8 cellular contexts compared by ENCODE assay signal in genomic region chr19:10194500-10195198, GRCh38. TPM values are rescaled to one million over a fixed set of nuclear protein-coding genes. Genes with fewer than 3 reads are reported as not detected.
DNase-seq lines count a peak whose midpoint lies in the region; ATAC-seq and TF ChIP-seq lines count a peak whose summit lies in the region.

TSS of gene DNMT1 (minus strand) at chr19:10194953. CDS start at chr19:10194899, 54 bp downstream.

- H3K9me2 ChIP-seq in SU-DHL-6 (replicated peaks; ENCODE audit: insufficient read depth, low read length) = no peaks in the 10 kb centered on the region

- peak within 1 kb of the TSS; percentile 60 for H2AFZ ChIP-seq in SU-DHL-6 (ENCODE audit: low read depth, low read length, severe bottlenecking)

- peaks cover 15% of the 10 kb centered on the region for H3K36me3 Mint-ChIP-seq in activated naive CD8-positive, alpha-beta T cell treated with anti-CD3 and anti-CD28 coated beads, Interleukin-2, amount 10 ng/mL, durations not matched to agents 7 days and 5 days

- H3K4me2 ChIP-seq in SU-DHL-6 (ENCODE audit: low read depth, low read length, poor library complexity, severe bottlenecking) = peak within 1 kb of the TSS; percentile 100

- DNase-seq in GM10248 (ENCODE audit: extremely low spot score) (peak; percentile 100), NCI-H1417 (lab: John Stamatoyannopoulos, UW) (peak; percentile 90 to 99 (median 98)), Right ventricle myocardium inferior (ENCODE audit: missing footprints) (peak; percentile 96), ovary (peak; percentile 94 to 97 (median 97))
- DNase-seq in activated naive CD8-positive, alpha-beta T cell treated with anti-CD3 and anti-CD28 coated beads, Interleukin-2, amount 10 ng/mL, durations not matched to agents 7 days and 5 days = peak; percentile 97

- peak; percentile 69 for TF ChIP-seq POLR2A in ovary (IDR thresholded peaks at IDR 0.05)

- peaks cover 3% of the 10 kb centered on the region; the same call in 1 of the 2 replicates for H4K20me1 ChIP-seq in SU-DHL-6 (ENCODE audit: low read depth, low read length)

- peaks cover 4% of the 10 kb centered on the region for H3K4me1 ChIP-seq in ovary (ENCODE audit: insufficient read depth)
- peaks cover 8% of the 10 kb centered on the region for H3K4me1 ChIP-seq in thymus (ENCODE audit: control insufficient read depth, insufficient read depth, low read length)

- peaks cover 59% of the 10 kb centered on the region for H3K79me2 ChIP-seq in SU-DHL-6 (ENCODE audit: insufficient read depth, low read length)

- H3K27ac ChIP-seq in SU-DHL-6 (ENCODE audit: low read depth, low read length) = peak within 1 kb of the TSS; percentile 85
- peak within 1 kb of the TSS; percentile 48 to 69 for H3K27ac ChIP-seq in ovary
- peak within 1 kb of the TSS; percentile 86 for H3K27ac ChIP-seq in thymus (ENCODE audit: low read depth)

- WGBS in ovary, 3 donors = 0 to 1% (median 0%) methylated on average over 38 to 71 of the region's 71 CpGs
- under 1% methylated on average over 71 of the region's 71 CpGs for WGBS in thymus

- CTCF ChIA-PET in GM10248 (lab: Yijun Ruan, JAX) = interaction anchor here (0.8 to 2.8 kb wide), 5 partner anchors 32 to 194 kb away, joined by 3 to 9 read pairs (median 6); partner anchors contain the start of gene MRPL4

- no peaks in the 10 kb centered on the region for H3K27me3 ChIP-seq in SU-DHL-6 (ENCODE audit: low read length)
- H3K27me3 ChIP-seq in ovary = no peaks in the 10 kb centered on the region
- H3K27me3 ChIP-seq in thymus (ENCODE audit: control insufficient read depth, insufficient read depth) = no peaks in the 10 kb centered on the region

- peak within 1 kb of the TSS; percentile 93 for H3K9ac ChIP-seq in SU-DHL-6 (ENCODE audit: low read length)

- H3K27me3 Mint-ChIP-seq in activated naive CD8-positive, alpha-beta T cell treated with anti-CD3 and anti-CD28 coated beads, Interleukin-2, amount 10 ng/mL, durations not matched to agents 7 days and 5 days = no peaks in the 10 kb centered on the region

- POLR2A ChIA-PET in GM10248 (lab: Yijun Ruan, JAX) = interaction anchor here (0.6 kb wide), 2 partner anchors 25 to 28 kb away, joined by 4 to 7 read pairs; no protein-coding TSS in a partner anchor
- POLR2A ChIA-PET in activated naive CD8-positive, alpha-beta T cell treated with anti-CD3 and anti-CD28 coated beads, Interleukin-2, amount 10 ng/mL, durations not matched to agents 7 days and 5 days (lab: Charles Lee) = interaction anchor here (0.6 to 2.3 kb wide), 15 partner anchors 16 to 309 kb away, joined by 3 to 11 read pairs (median 4); partner anchors contain the start of genes MRPL4, P2RY11, PPAN and S1PR2

- H3K4me3 ChIP-seq in SU-DHL-6 (ENCODE audit: insufficient read depth, low read length, poor library complexity, severe bottlenecking) = peak within 1 kb of the TSS; percentile 68
- H3K4me3 ChIP-seq in ovary = peak within 1 kb of the TSS; percentile 68
- peak within 1 kb of the TSS; percentile 79 for H3K4me3 ChIP-seq in thymus (ENCODE audit: low read length)

- peak; percentile 69 for ATAC-seq in HG02623 (IDR thresholded peaks at IDR 0.05; ENCODE audit: unreplicated experiment)
- peak; percentile 97 for ATAC-seq in activated naive CD8-positive, alpha-beta T cell treated with anti-CD3 and anti-CD28 coated beads, Interleukin-2, amount 10 ng/mL, durations not matched to agents 7 days and 5 days (ENCODE audit: low read depth)
- peak; percentile 97 for ATAC-seq in Right ventricle myocardium inferior

- peak within 1 kb of the TSS; percentile 94 for H3K27ac Mint-ChIP-seq in activated naive CD8-positive, alpha-beta T cell treated with anti-CD3 and anti-CD28 coated beads, Interleukin-2, amount 10 ng/mL, durations not matched to agents 7 days and 5 days

- peak within 1 kb of the TSS; percentile 95 for H3K4me3 Mint-ChIP-seq in activated naive CD8-positive, alpha-beta T cell treated with anti-CD3 and anti-CD28 coated beads, Interleukin-2, amount 10 ng/mL, durations not matched to agents 7 days and 5 days

- peaks cover 32% of the 10 kb centered on the region for H3K4me1 Mint-ChIP-seq in activated naive CD8-positive, alpha-beta T cell treated with anti-CD3 and anti-CD28 coated beads, Interleukin-2, amount 10 ng/mL, durations not matched to agents 7 days and 5 days

- H3K9me3 ChIP-seq in SU-DHL-6 (ENCODE audit: insufficient read depth, low read length) = no peaks in the 10 kb centered on the region
- H3K9me3 ChIP-seq in ovary = no peaks in the 10 kb centered on the region
- H3K9me3 ChIP-seq in thymus (ENCODE audit: control insufficient read depth) = no peaks in the 10 kb centered on the region

- peaks cover 30% of the 10 kb centered on the region for H3F3A ChIP-seq in SU-DHL-6 (ENCODE audit: insufficient read depth)

- H3K9me3 Mint-ChIP-seq in activated naive CD8-positive, alpha-beta T cell treated with anti-CD3 and anti-CD28 coated beads, Interleukin-2, amount 10 ng/mL, durations not matched to agents 7 days and 5 days = no peaks in the 10 kb centered on the region

- TF ChIP-seq EP300 in ovary (IDR thresholded peaks at IDR 0.05) = no peak

- TF ChIP-seq CTCF in GM10248 (IDR thresholded peaks at IDR 0.05; ENCODE audit: control extremely low read depth, extremely low read depth, low read depth, missing control alignments) (no peak), SU-DHL-6 (IDR thresholded peaks at IDR 0.05; ENCODE audit: insufficient read depth, low read length, poor library complexity, severe bottlenecking) (no peak), ovary (IDR thresholded peaks at IDR 0.05) (no peak)

- intact Hi-C loops in Right ventricle myocardium inferior (cut with DNase I) = loop anchor here (2.0 to 5.0 kb wide), 2 partner anchors 43 to 56 kb away; no protein-coding TSS in a partner anchor
- intact Hi-C loops in ovary (cut with DNase I) = loop anchor here in 1 of 4 donors (10.0 kb wide), 1 partner anchor 60 kb away; the partner anchor contains the start of gene MRPL4

- peaks cover 16% of the 10 kb centered on the region for H3K36me3 ChIP-seq in SU-DHL-6 (ENCODE audit: low read length)
- no peaks in the 10 kb centered on the region for H3K36me3 ChIP-seq in ovary
- H3K36me3 ChIP-seq in thymus (ENCODE audit: control insufficient read depth, insufficient read depth) = peaks cover 16% of the 10 kb centered on the region

RNA-seq across cellular contexts. Expression of gene DNMT1, which starts in this region (rescaled TPM):
- 100 to 1,000 TPM; 347 to 384 TPM for total RNA-seq in activated naive CD8-positive, alpha-beta T cell treated with anti-CD3 and anti-CD28 coated beads, Interleukin-2, amount 10 ng/mL, durations not matched to agents 7 days and 5 days
- total RNA-seq in Right ventricle myocardium inferior = 26.0 TPM
- 10 to 100 TPM; 28.1 to 74.2 (median 41.8) TPM for total RNA-seq in ovary
- polyA plus RNA-seq in ovary = 10 to 100 TPM; 19.8 to 60.2 TPM
- polyA plus RNA-seq in thymus = 65.0 TPM

Comparison
In these comparisons a context has a peak if more than half of its experiments do, and no peak if none do; other contexts are left out.
1. Peak in every context shown above with its lines: DNase-seq, ATAC-seq, H3K4me3 ChIP-seq and H3K27ac ChIP-seq.
2. RNA of gene DNMT1 (total RNA-seq): 347 to 384 TPM in activated naive CD8-positive, alpha-beta T cell treated with anti-CD3 and anti-CD28 coated beads, Interleukin-2, amount 10 ng/mL, durations not matched to agents 7 days and 5 days; 28.1 to 74.2 TPM in ovary and 26.0 TPM in Right ventricle myocardium inferior (single experiment); every median in the first group is over 4 times any median in the second.